18 cellular contexts compared by ENCODE assay signal in genomic region chr9:134313470-134313869, GRCh38. TPM values are rescaled to one million over a fixed set of nuclear protein-coding genes. Genes with fewer than 3 reads are reported as not detected.
DNase-seq lines count a peak whose midpoint lies in the region; ATAC-seq and TF ChIP-seq lines count a peak whose summit lies in the region.
"Had no signal": no experiment of that assay in that cellular context is flagged by ENCODE, and none has a peak within 500 bp of the region (broad histone marks: within the 10 kb centered on the region; RNA-seq: fewer than 3 reads in every experiment).

No MANE protein-coding gene starts in this region.

- TF ChIP-seq CTCF in left ventricle myocardium inferior (IDR thresholded peaks at IDR 0.05; ENCODE audit: borderline replicate concordance) = no peak
- no peak for TF ChIP-seq CTCF in right atrium auricular region (IDR thresholded peaks at IDR 0.05)
- TF ChIP-seq CTCF in osteoblast (IDR thresholded peaks at IDR 0.05; ENCODE audit: extremely low read depth, low read depth, low read length) = no peak
- TF ChIP-seq CTCF in lower leg skin (IDR thresholded peaks at IDR 0.05) = no peak

- H3K36me3 ChIP-seq in left ventricle myocardium inferior (no peaks in the 10 kb centered on the region), right atrium auricular region (no peaks in the 10 kb centered on the region), osteoblast (ENCODE audit: insufficient read depth, low read length) (no peaks in the 10 kb centered on the region), aorta (ENCODE audit: control insufficient read depth in 1 of 2, insufficient read depth in 2 of 2, low read length in 1 of 2) (no peaks in the 10 kb centered on the region)
- H3K36me3 ChIP-seq: BE2C, SJSA1 had no signal

- H3K27ac ChIP-seq in left ventricle myocardium inferior (replicated peaks) (no peak overlapping the region), right atrium auricular region (no peak overlapping the region), osteoblast (ENCODE audit: low read depth, low read length) (no peak overlapping the region), aorta (ENCODE audit: low read depth in 1 of 2, low read length in 2 of 2) (no peak overlapping the region)
- H3K27ac ChIP-seq: SJSA1 had no signal

- peaks cover 14% of the 10 kb centered on the region for H3K9me3 ChIP-seq in left ventricle myocardium inferior (replicated peaks)
- H3K9me3 ChIP-seq in right atrium auricular region = peaks cover 0 to 18% of the 10 kb centered on the region in 2 donors
- H3K9me3 ChIP-seq in osteoblast (ENCODE audit: low read depth, low read length) = no peaks in the 10 kb centered on the region
- H3K9me3 ChIP-seq in aorta (ENCODE audit: control insufficient read depth, low read length) = peaks cover 4% of the 10 kb centered on the region
- H3K9me3 ChIP-seq: BE2C, SJSA1 had no signal

- H3K4me3 ChIP-seq in left ventricle myocardium inferior (no peak overlapping the region), right atrium auricular region (no peak overlapping the region), osteoblast (ENCODE audit: insufficient read depth, low read length) (no peak overlapping the region), aorta (ENCODE audit: low read length in 2 of 2) (no peak overlapping the region), lower leg skin (ENCODE audit: low read depth, poor library complexity, severe bottlenecking) (no peak overlapping the region)
- H3K4me3 ChIP-seq: GM12878, SJSA1 had no signal

- WGBS in aorta, 2 donors = 87 to 94% methylated on average over 2 of the region's 2 CpGs
- 91 to 100% methylated on average over 2 of the region's 2 CpGs for WGBS in lower leg skin, 2 donors

- no peak for TF ChIP-seq POLR2A in lower leg skin (IDR thresholded peaks at IDR 0.05)

- no peak overlapping the region for H3K4me2 ChIP-seq in osteoblast (ENCODE audit: insufficient read depth, low read length)

- H3K27me3 ChIP-seq in left ventricle myocardium inferior (ENCODE audit: low read depth) (no peaks in the 10 kb centered on the region), right atrium auricular region (no peaks in the 10 kb centered on the region), osteoblast (ENCODE audit: insufficient read depth, low read length) (peaks cover 9% of the 10 kb centered on the region), aorta (ENCODE audit: control insufficient read depth in 1 of 2, insufficient read depth in 2 of 2, low read length in 1 of 2) (no peaks in the 10 kb centered on the region)
- H3K27me3 ChIP-seq: BE2C, SJSA1 had no signal

- H3K79me2 ChIP-seq in osteoblast (ENCODE audit: insufficient read depth, low read length) = no peaks in the 10 kb centered on the region

- no peaks in the 10 kb centered on the region for H4K20me1 ChIP-seq in osteoblast (ENCODE audit: insufficient read depth, low read length)

- intact Hi-C loops in left ventricle myocardium inferior (cut with micrococcal nuclease) = no loop called here
- intact Hi-C loops in left colon (cut with DNase I, micrococcal nuclease) = no loop called here
- intact Hi-C loops in aorta (cut with DNase I) = no loop called here
- intact Hi-C loops in lower leg skin (cut with DNase I; ENCODE audit: low total_unique reads) = loop anchor here (10.0 kb wide), 1 partner anchor 119 kb away; no protein-coding TSS in a partner anchor

- no peak overlapping the region for H2AFZ ChIP-seq in osteoblast (ENCODE audit: low read length)

- H3K4me1 ChIP-seq in left ventricle myocardium inferior (peaks cover 23% of the 10 kb centered on the region), right atrium auricular region (peaks cover 0 to 26% of the 10 kb centered on the region in 2 donors), osteoblast (ENCODE audit: insufficient read depth, low read length) (peaks cover 25% of the 10 kb centered on the region), aorta (ENCODE audit: control insufficient read depth in 1 of 2, insufficient read depth in 2 of 2, low read length in 2 of 2) (no peaks in the 10 kb centered on the region)

- DNase-seq in left ventricle myocardium inferior (peak; percentile 1), right atrium auricular region (ENCODE audit: low spot score) (no peak), left colon (peak; percentile 0 to 8), osteoblast (ENCODE audit: insufficient read length, low spot score, missing footprints) (peak; percentile 80), aorta (peak; percentile 17 to 32), cerebellar cortex (ENCODE audit: low spot score) (no peak), lower leg skin (ENCODE audit: low spot score in 2 of 2) (no peak), middle frontal gyrus (ENCODE audit: extremely low spot score, low spot score) (no peak)
- DNase-seq: BE2C; CD4-positive, alpha-beta T cell; H9; NCI-H1048; NCI-H1436; NCI-H1930; NCI-H226; NCI-H524 treated with DMSO at 0.1 percent for 48 hours had no signal

- ATAC-seq in left colon = peak; percentile 23
- ATAC-seq in aorta (ENCODE audit: low FRiP score) = no peak
- ATAC-seq: GM12878 had no signal

RNA-seq across cellular contexts. Expression of gene RXRA, which starts 12.8 kb away (rescaled TPM):
- total RNA-seq in left ventricle myocardium inferior (57.1 TPM), right atrium auricular region (10 to 100 TPM; 34.5 to 50.8 TPM), left colon (10 to 100 TPM; 68.3 to 88.9 TPM), osteoblast (25.3 and 26.4 TPM in 2 replicates), aorta (10 to 100 TPM; 47.5 to 67.8 TPM), lower leg skin (100 to 1,000 TPM; 143 to 242 (median 166) TPM)
- polyA plus RNA-seq in aorta = 10 to 100 TPM; 17.7 to 18.0 TPM

Comparison
In these comparisons a context has a peak if more than half of its experiments do, and no peak if none do; other contexts are left out.
1. DNase-seq: peak in left ventricle myocardium inferior (single experiment), left colon (2 of 2), osteoblast (single experiment) and aorta (2 of 2); none in right atrium auricular region (single experiment), cerebellar cortex (single experiment), lower leg skin (0 of 2) and middle frontal gyrus (single experiment).